11 cellular contexts compared by ENCODE assay signal in the genomic region with DNA sequence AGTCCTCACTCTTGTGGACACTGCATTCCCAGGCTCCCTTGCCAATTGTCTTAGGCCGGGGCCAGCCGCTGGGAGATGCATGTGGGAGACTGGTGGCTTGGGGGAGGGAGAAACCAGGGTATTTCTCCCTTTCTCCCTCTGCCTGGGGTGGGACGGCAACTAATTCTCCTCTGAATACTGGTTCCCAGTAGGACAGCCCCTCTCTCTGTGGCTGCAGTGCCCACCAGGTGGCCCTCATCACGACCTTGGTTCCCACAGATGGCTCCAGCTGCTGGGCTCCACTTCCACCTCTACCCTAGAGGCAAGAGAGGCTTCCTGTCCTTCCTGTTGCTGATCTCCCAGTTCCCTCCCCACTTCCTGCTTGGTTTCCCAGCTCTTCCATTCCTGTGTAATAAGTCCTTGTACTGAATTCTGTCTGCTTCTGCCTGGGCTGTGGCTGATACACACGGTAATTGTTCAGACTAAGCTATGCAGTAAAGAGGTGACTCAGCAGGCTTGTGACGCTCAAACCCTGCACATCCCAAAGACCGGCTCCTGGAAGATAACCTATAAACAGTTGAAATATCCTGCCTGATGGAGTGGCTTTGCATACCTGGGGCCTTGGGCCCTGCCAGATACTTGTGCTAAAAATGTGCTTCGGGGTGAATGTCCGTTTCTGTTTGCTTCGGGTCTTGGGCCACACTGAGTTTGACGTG. TPM values are rescaled to one million over a fixed set of nuclear protein-coding genes. Genes with fewer than 3 reads are reported as not detected.
DNase-seq lines count a peak whose midpoint lies in the region; ATAC-seq lines count a peak whose summit lies in the region.
"Had no signal": no experiment of that assay in that cellular context is flagged by ENCODE, and none has a peak within 500 bp of the region (broad histone marks: within the 10 kb centered on the region; RNA-seq: fewer than 3 reads in every experiment).

No MANE protein-coding gene starts in this region.

- peaks cover 11 to 29% of the 10 kb centered on the region in 2 donors for H3K4me1 ChIP-seq in mucosa of rectum (ENCODE audit: control insufficient read depth in 2 of 2, insufficient read depth in 2 of 2, low read length in 2 of 2)
- peaks cover 8% of the 10 kb centered on the region for H3K4me1 ChIP-seq in effector memory CD4-positive, alpha-beta T cell (ENCODE audit: control insufficient read depth, insufficient read depth, low read length, poor library complexity, severe bottlenecking)

- DNase-seq in CD1c-positive myeloid dendritic cell (ENCODE audit: extremely low spot score), result peak; percentile 38
- DNase-seq in M059J (ENCODE audit: low read depth), result peak; percentile 94
- DNase-seq in dermis blood vessel endothelial cell, result peak; percentile 68
- no peak for DNase-seq in effector memory CD4-positive, alpha-beta T cell
- DNase-seq in mucosa of gallbladder (ENCODE audit: low spot score), result no peak
- no peak for DNase-seq in NCI-H1930 (lab: John Stamatoyannopoulos, UW)
- DNase-seq: glutamatergic neuron; SHP77 treated with DMSO at 0.1 percent for 48 hours; stimulated activated naive CD8-positive, alpha-beta T cell treated with anti-CD3 and anti-CD28 coated beads, Interleukin-15, Interleukin-2, amounts not matched to agents 100 U/mL and 50 U/mL, for 24 hours had no signal

- H3K9me3 ChIP-seq in mucosa of rectum (ENCODE audit: control insufficient read depth in 2 of 2, low read length in 2 of 2), result no peaks in the 10 kb centered on the region
- H3K9me3 ChIP-seq in effector memory CD4-positive, alpha-beta T cell (ENCODE audit: control insufficient read depth, low read length), result no peaks in the 10 kb centered on the region

- H3K9ac ChIP-seq in mucosa of rectum (ENCODE audit: low read depth in 1 of 2, low read length in 2 of 2), result no peak overlapping the region

- no peak for ATAC-seq in GM18502 (IDR thresholded peaks at IDR 0.05; ENCODE audit: poor library complexity, unreplicated experiment)
- ATAC-seq: stimulated activated naive CD8-positive, alpha-beta T cell treated with anti-CD3 and anti-CD28 coated beads, Interleukin-15, Interleukin-2, amounts not matched to agents 100 U/mL and 50 U/mL, for 24 hours had no signal

- no peaks in the 10 kb centered on the region for H3K36me3 ChIP-seq in mucosa of rectum (ENCODE audit: control insufficient read depth in 2 of 2, insufficient read depth in 2 of 2, low read length in 2 of 2)
- no peaks in the 10 kb centered on the region for H3K36me3 ChIP-seq in effector memory CD4-positive, alpha-beta T cell (ENCODE audit: control insufficient read depth, insufficient read depth, low read length)

- H3K4me3 ChIP-seq in mucosa of rectum (ENCODE audit: low read length in 2 of 2), result no peak overlapping the region
- no peak overlapping the region for H3K4me3 ChIP-seq in effector memory CD4-positive, alpha-beta T cell (ENCODE audit: insufficient read depth, low read depth, low read length, poor library complexity, severe bottlenecking)

- H3K27ac ChIP-seq in mucosa of rectum (ENCODE audit: low read depth in 2 of 2, low read length in 2 of 2), result peak overlapping the region; percentile 35 to 56
- no peak overlapping the region for H3K27ac ChIP-seq in effector memory CD4-positive, alpha-beta T cell (ENCODE audit: insufficient read depth, low read length, poor library complexity, severe bottlenecking)

- H3K27me3 ChIP-seq in mucosa of rectum (ENCODE audit: control insufficient read depth in 2 of 2, insufficient read depth in 2 of 2, low read length in 2 of 2), result no peaks in the 10 kb centered on the region
- H3K27me3 ChIP-seq in effector memory CD4-positive, alpha-beta T cell (replicated peaks; ENCODE audit: control insufficient read depth, insufficient read depth, low read length, poor library complexity, severe bottlenecking), result no peaks in the 10 kb centered on the region

RNA-seq across cellular contexts. Expression of a gene that starts 20.4 kb away (rescaled TPM):
- total RNA-seq in M059J (2014; rRNA removed; shearing (Covaris generic)), result 203 and 347 TPM in 2 replicates
- total RNA-seq in dermis blood vessel endothelial cell (225 and 267 TPM in 2 replicates), mucosa of gallbladder (216 TPM)

RNA-seq across cellular contexts. Expression of a gene that starts 45.3 kb away (rescaled TPM):
- 375 and 380 TPM in 2 replicates for total RNA-seq in M059J (2014; rRNA removed; shearing (Covaris generic))
- 251 and 283 TPM in 2 replicates for total RNA-seq in dermis blood vessel endothelial cell
- total RNA-seq in mucosa of gallbladder, result 315 TPM

RNA-seq across cellular contexts. Expression of a gene that starts 49.6 kb away (rescaled TPM):
- 41.4 and 46.4 TPM in 2 replicates for total RNA-seq in M059J (2014; rRNA removed; shearing (Covaris generic))
- 31.3 and 40.0 TPM in 2 replicates for total RNA-seq in dermis blood vessel endothelial cell
- 44.3 TPM for total RNA-seq in mucosa of gallbladder

Comparison
In these comparisons a context has a peak if more than half of its experiments do, and no peak if none do; other contexts are left out.
1. DNase-seq: peak in CD1c-positive myeloid dendritic cell (single experiment), M059J (single experiment) and dermis blood vessel endothelial cell (single experiment); none in effector memory CD4-positive, alpha-beta T cell (0 of 3), mucosa of gallbladder (single experiment) and NCI-H1930 (0 of 2).